ENCODE assay signal across 18 cellular contexts in genomic region chr2:240247868-240248820, GRCh38.
DNase-seq lines count a peak whose midpoint lies in the region; ATAC-seq, FAIRE-seq and TF ChIP-seq lines count a peak whose summit lies in the region.
"Had no signal": no experiment of that assay in that cellular context is flagged by ENCODE, and none has a peak within 500 bp of the region (broad histone marks: within the 10 kb centered on the region; RNA-seq: fewer than 3 reads in every experiment).

No MANE protein-coding gene starts in this region.

- H3K4me1 ChIP-seq in right cardiac atrium (ENCODE audit: control insufficient read depth, insufficient read depth, low read length) (peaks cover 11% of the 10 kb centered on the region), OCI-LY7 (ENCODE audit: insufficient read depth, low read length, poor library complexity, severe bottlenecking) (no peaks in the 10 kb centered on the region)

- no peaks in the 10 kb centered on the region for H3K79me2 ChIP-seq in OCI-LY7 (ENCODE audit: insufficient read depth, low read depth, low read length)

- no peaks in the 10 kb centered on the region for H3K9me3 Mint-ChIP-seq in central memory CD8-positive, alpha-beta T cell
- H3K9me3 Mint-ChIP-seq in osteocyte (ENCODE audit: unreplicated experiment): no peaks in the 10 kb centered on the region
- H3K9me3 Mint-ChIP-seq: nephron progenitor cell had no signal

- H3K9me3 ChIP-seq in right cardiac atrium (ENCODE audit: control insufficient read depth, low read length): no peaks in the 10 kb centered on the region
- no peaks in the 10 kb centered on the region for H3K9me3 ChIP-seq in OCI-LY7 (ENCODE audit: low read length)
- H3K9me3 ChIP-seq: ascending aorta, thoracic aorta had no signal

- no peak for ATAC-seq in right cardiac atrium
- ATAC-seq in central memory CD8-positive, alpha-beta T cell (replicated peaks; ENCODE audit: extremely low read depth, poor library complexity, severe bottlenecking): no peak
- ATAC-seq: Panc1 had no signal

- CTCF ChIA-PET in OCI-LY7 (lab: Charles Lee; ENCODE audit: unreplicated experiment): no interaction called here

- no peaks in the 10 kb centered on the region for H3K9me2 ChIP-seq in OCI-LY7 (ENCODE audit: insufficient read depth, low read length)

- peak in 2 of 3 donors; percentile 57 to 63 for DNase-seq in right cardiac atrium
- no peak for DNase-seq in cardiac septum (ENCODE audit: low spot score)
- DNase-seq in central memory CD8-positive, alpha-beta T cell (ENCODE audit: low spot score in 2 of 2): peak; percentile 6 to 7
- DNase-seq in osteocyte (ENCODE audit: extremely low spot score, unreplicated experiment): peak; percentile 78
- peak; percentile 1 for DNase-seq in urothelium cell line (ENCODE audit: low spot score)
- DNase-seq in activated CD4-positive, alpha-beta T cell treated with anti-CD3 and anti-CD28 coated beads for 1 hour: no peak
- no peak for DNase-seq in GM13976 (ENCODE audit: low spot score)
- no peak for DNase-seq in OCI-LY7 (ENCODE audit: low spot score)
- DNase-seq: KG1, mammary epithelial cell, NCI-H1105 treated with DMSO at 0.1 percent for 48 hours, NCI-H82, nephron progenitor cell had no signal

- no peaks in the 10 kb centered on the region for H4K20me1 ChIP-seq in OCI-LY7 (ENCODE audit: insufficient read depth, low read length)

- intact Hi-C loops in right cardiac atrium (cut with DNase I) (no loop called here), cardiac septum (cut with DNase I) (no loop called here), OCI-LY7 (cut with micrococcal nuclease; ENCODE audit: unreplicated experiment) (no loop called here)

- in situ Hi-C loops in GM13976 (cut with MboI; ENCODE audit: low sequenced_read_pairs, unreplicated experiment): loop anchor here (25.0 kb wide), 1 partner anchor 189 kb away; the partner anchor contains the start of gene GPC1

- H3K4me1 Mint-ChIP-seq in central memory CD8-positive, alpha-beta T cell: no peaks in the 10 kb centered on the region
- H3K4me1 Mint-ChIP-seq in osteocyte (ENCODE audit: unreplicated experiment): peaks cover 40% of the 10 kb centered on the region

- no TSS peak for BruUV-seq in OCI-LY7 (replicated peaks; lab: Mats Ljungman, UMichigan)

- no peak overlapping the region for H2AFZ ChIP-seq in OCI-LY7 (ENCODE audit: low read length)

- H3K27ac ChIP-seq in right cardiac atrium (ENCODE audit: low read length) (no peak overlapping the region), OCI-LY7 (ENCODE audit: low read depth, low read length, poor library complexity, severe bottlenecking) (no peak overlapping the region)
- H3K27ac ChIP-seq: ascending aorta, thoracic aorta had no signal

- no peak for FAIRE-seq in urothelium cell line (lab: Jason Lieb, UNC)
- FAIRE-seq: colon, GM18507 had no signal

- H3K27me3 ChIP-seq in right cardiac atrium (ENCODE audit: control insufficient read depth, insufficient read depth): no peaks in the 10 kb centered on the region
- H3K27me3 ChIP-seq: ascending aorta had no signal

- no peak overlapping the region for H3K4me3 Mint-ChIP-seq in central memory CD8-positive, alpha-beta T cell
- H3K4me3 Mint-ChIP-seq in osteocyte (ENCODE audit: unreplicated experiment): no peak overlapping the region
- H3K4me3 Mint-ChIP-seq: nephron progenitor cell had no signal

- POLR2A ChIA-PET in OCI-LY7 (lab: Charles Lee): no interaction called here

- no peak overlapping the region for H3K4me2 ChIP-seq in OCI-LY7 (ENCODE audit: low read length)

- TF ChIP-seq CTCF in osteocyte (IDR thresholded peaks at IDR 0.05) (no peak), GM13976 (IDR thresholded peaks at IDR 0.05; ENCODE audit: borderline replicate concordance, control extremely low read depth, extremely low read depth, insufficient read depth, missing control alignments) (no peak), OCI-LY7 (conservative IDR thresholded peaks at IDR 0.05; ENCODE audit: low read length) (no peak)

- no peak overlapping the region for H3K4me3 ChIP-seq in right cardiac atrium (ENCODE audit: low read length)
- H3K4me3 ChIP-seq in OCI-LY7 (ENCODE audit: low read depth, low read length, poor library complexity, severe bottlenecking): no peak overlapping the region
- H3K4me3 ChIP-seq: ascending aorta, thoracic aorta had no signal

- peaks cover 61% of the 10 kb centered on the region for H3K27me3 Mint-ChIP-seq in central memory CD8-positive, alpha-beta T cell
- peaks cover 13% of the 10 kb centered on the region for H3K27me3 Mint-ChIP-seq in osteocyte (ENCODE audit: unreplicated experiment)

- no peaks in the 10 kb centered on the region for H3K36me3 Mint-ChIP-seq in central memory CD8-positive, alpha-beta T cell (ENCODE audit: insufficient read depth)
- no peaks in the 10 kb centered on the region for H3K36me3 Mint-ChIP-seq in osteocyte (ENCODE audit: unreplicated experiment)

- no peaks in the 10 kb centered on the region for H3K36me3 ChIP-seq in OCI-LY7 (ENCODE audit: insufficient read depth, low read length)
- H3K36me3 ChIP-seq: ascending aorta, thoracic aorta had no signal

- H3K27ac Mint-ChIP-seq in central memory CD8-positive, alpha-beta T cell (ENCODE audit: low read depth): no peak overlapping the region
- no peak overlapping the region for H3K27ac Mint-ChIP-seq in osteocyte (ENCODE audit: unreplicated experiment)

- WGBS in right cardiac atrium: 56% methylated on average over 18 of the region's 18 CpGs

Comparison
In these comparisons a context has a peak if more than half of its experiments do, and no peak if none do; other contexts are left out.
1. DNase-seq: peak in right cardiac atrium (2 of 3), central memory CD8-positive, alpha-beta T cell (2 of 2), osteocyte (single experiment) and urothelium cell line (single experiment); none in cardiac septum (single experiment), activated CD4-positive, alpha-beta T cell treated with anti-CD3 and anti-CD28 coated beads for 1 hour (single experiment), GM13976 (single experiment) and OCI-LY7 (single experiment).